ENCODE assay signal across 8 cellular contexts in genomic region chr14:61168126-61168525, GRCh38.
"Had no signal": no experiment of that assay in that cellular context is flagged by ENCODE, and none has a peak within 500 bp of the region (broad histone marks: within the 10 kb centered on the region; RNA-seq: fewer than 3 reads in every experiment).

No MANE protein-coding gene starts in this region.

- H3K27ac ChIP-seq: HL-60 had no signal

- DNase-seq: H9, HCEC 1CT, HFFc6, KBM-7 had no signal

- H3K36me3 Mint-ChIP-seq: IgD-negative memory B cell had no signal

- H3K27ac Mint-ChIP-seq: GM23338, H9, HFFc6, IgD-negative memory B cell had no signal

- ATAC-seq: GM23338, HepG2 had no signal

- H3K4me1 Mint-ChIP-seq: GM23338, IgD-negative memory B cell had no signal

- H3K4me3 ChIP-seq: GM23338 had no signal

- H3K4me3 Mint-ChIP-seq: GM23338, H9, HFFc6, IgD-negative memory B cell had no signal
